ENCODE assay signal across 4 cellular contexts in genomic region chr10:93965911-93966310, GRCh38.
"Had no signal": no experiment of that assay in that cellular context is flagged by ENCODE, and none has a peak within 500 bp of the region (broad histone marks: within the 10 kb centered on the region; RNA-seq: fewer than 3 reads in every experiment).

No MANE protein-coding gene starts in this region.

- H3K27ac ChIP-seq: HL-60 had no signal

- ATAC-seq: HepG2, K562 had no signal

- DNase-seq: IMR-90 had no signal

- H3K4me3 ChIP-seq: K562 had no signal
